1 cellular context compared by ENCODE assay signal in the genomic region with DNA sequence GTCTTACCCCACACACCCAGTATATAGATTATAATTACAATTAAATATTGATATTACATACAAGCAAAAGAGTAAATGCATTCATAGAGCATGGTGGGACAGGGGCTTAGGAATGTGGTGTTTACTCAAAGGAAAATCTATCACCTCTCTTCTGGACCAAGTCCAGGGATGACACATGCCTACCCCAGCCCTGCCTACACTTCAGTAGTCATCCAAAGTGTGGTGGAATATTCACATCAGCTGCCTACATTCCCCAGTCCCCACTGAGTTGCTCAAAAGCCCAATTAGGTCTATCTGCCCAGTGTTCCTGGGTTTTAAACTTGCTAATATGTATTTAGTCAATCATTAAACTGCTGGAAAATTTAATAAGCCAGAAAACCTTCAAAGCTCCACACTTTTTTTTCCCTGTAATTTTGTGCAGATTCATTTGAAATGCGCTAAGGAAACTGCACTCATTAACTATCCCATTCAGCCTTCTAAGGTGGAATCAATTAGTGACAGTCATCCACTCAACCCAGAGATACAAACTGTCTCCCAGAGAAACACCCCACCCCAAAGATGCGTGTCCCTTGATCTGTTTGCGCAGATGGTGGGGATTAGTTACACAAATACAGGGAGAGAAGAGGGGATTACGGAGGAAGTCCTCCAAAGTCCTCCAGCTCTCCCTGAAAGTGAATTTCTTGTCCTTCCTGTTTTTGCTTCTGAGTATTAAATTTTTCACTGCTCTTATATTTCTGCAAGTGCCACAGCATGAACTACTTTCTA.
TF ChIP-seq lines count a peak whose summit lies in the region.

No MANE protein-coding gene starts in this region.

TF ChIP-seq in SK-N-SH, 30 proteins besides CTCF, POLR2A, EP300 and RAD21 (continued from another document):
- no peak for TF ChIP-seq REST (IDR thresholded peaks at IDR 0.05; ENCODE audit: low read depth, low read length)
- TF ChIP-seq POLR2AphosphoS5 (IDR thresholded peaks at IDR 0.05; ENCODE audit: low read depth, low read length), result no peak
- TF ChIP-seq, protein P1, sequence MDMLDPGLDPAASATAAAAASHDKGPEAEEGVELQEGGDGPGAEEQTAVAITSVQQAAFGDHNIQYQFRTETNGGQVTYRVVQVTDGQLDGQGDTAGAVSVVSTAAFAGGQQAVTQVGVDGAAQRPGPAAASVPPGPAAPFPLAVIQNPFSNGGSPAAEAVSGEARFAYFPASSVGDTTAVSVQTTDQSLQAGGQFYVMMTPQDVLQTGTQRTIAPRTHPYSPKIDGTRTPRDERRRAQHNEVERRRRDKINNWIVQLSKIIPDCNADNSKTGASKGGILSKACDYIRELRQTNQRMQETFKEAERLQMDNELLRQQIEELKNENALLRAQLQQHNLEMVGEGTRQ (IDR thresholded peaks at IDR 0.05; ENCODE audit: borderline replicate concordance, low read depth, low read length), result no peak
- no peak for TF ChIP-seq RCOR1 (IDR thresholded peaks at IDR 0.05; ENCODE audit: low read length)
- no peak for TF ChIP-seq ELF1 (IDR thresholded peaks at IDR 0.05)
